Comparison of ENCODE assay signal across 1 cellular context in the genomic region with DNA sequence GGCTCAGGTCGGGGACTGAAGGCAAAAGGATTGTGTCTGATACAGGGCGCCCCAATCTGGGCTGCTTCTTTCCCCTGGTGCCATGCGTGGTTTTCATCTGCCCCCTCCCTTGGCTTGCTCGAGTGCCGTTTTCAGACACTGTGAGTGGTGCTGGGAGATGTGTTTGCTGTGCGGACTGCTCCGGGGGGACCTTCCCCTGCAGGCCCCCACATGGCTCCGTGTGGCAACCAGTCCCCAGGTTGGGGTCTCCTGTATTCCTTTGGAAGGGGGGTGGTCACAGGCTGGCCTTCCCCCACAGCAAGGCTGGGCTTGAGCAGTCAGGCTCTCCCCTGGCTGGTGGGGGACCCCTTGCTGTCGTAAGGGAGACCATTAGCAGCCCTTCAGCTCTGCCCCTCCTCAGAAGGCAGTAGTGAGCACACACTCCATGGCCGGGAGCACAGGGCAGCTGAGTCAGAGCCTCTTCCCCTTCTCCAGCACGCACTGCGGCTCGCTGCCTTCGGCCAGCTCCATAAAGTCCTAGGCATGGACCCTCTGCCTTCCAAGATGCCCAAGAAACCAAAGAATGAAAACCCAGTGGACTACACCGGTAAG.
TF ChIP-seq lines count a peak whose summit lies in the region.

No MANE protein-coding gene starts in this region.

TF ChIP-seq in GM23338, 12 proteins besides CTCF, POLR2A, EP300 and RAD21:
- TF ChIP-seq EZH2phosphoT487 (IDR thresholded peaks at IDR 0.05; ENCODE audit: unreplicated experiment) (no peak), ZNF331 (CRISPR knock-in tag; IDR thresholded peaks at IDR 0.05; ENCODE audit: low read depth) (no peak), STAT1 (IDR thresholded peaks at IDR 0.05; ENCODE audit: unreplicated experiment) (no peak), CREB1 (CRISPR knock-in tag; IDR thresholded peaks at IDR 0.05; ENCODE audit: low read depth) (no peak), NANOG (IDR thresholded peaks at IDR 0.05; ENCODE audit: borderline replicate concordance) (no peak), POLR2AphosphoS5 (IDR thresholded peaks at IDR 0.05; ENCODE audit: low read depth) (no peak; the same call in 1 of the 2 replicates), EZH2 (IDR thresholded peaks at IDR 0.05; ENCODE audit: low read depth, unreplicated experiment) (no peak), ZNF114 (CRISPR knock-in tag; IDR thresholded peaks at IDR 0.05) (no peak), JUNB (IDR thresholded peaks at IDR 0.05; ENCODE audit: unreplicated experiment) (no peak)
- TF ChIP-seq, protein P1, sequence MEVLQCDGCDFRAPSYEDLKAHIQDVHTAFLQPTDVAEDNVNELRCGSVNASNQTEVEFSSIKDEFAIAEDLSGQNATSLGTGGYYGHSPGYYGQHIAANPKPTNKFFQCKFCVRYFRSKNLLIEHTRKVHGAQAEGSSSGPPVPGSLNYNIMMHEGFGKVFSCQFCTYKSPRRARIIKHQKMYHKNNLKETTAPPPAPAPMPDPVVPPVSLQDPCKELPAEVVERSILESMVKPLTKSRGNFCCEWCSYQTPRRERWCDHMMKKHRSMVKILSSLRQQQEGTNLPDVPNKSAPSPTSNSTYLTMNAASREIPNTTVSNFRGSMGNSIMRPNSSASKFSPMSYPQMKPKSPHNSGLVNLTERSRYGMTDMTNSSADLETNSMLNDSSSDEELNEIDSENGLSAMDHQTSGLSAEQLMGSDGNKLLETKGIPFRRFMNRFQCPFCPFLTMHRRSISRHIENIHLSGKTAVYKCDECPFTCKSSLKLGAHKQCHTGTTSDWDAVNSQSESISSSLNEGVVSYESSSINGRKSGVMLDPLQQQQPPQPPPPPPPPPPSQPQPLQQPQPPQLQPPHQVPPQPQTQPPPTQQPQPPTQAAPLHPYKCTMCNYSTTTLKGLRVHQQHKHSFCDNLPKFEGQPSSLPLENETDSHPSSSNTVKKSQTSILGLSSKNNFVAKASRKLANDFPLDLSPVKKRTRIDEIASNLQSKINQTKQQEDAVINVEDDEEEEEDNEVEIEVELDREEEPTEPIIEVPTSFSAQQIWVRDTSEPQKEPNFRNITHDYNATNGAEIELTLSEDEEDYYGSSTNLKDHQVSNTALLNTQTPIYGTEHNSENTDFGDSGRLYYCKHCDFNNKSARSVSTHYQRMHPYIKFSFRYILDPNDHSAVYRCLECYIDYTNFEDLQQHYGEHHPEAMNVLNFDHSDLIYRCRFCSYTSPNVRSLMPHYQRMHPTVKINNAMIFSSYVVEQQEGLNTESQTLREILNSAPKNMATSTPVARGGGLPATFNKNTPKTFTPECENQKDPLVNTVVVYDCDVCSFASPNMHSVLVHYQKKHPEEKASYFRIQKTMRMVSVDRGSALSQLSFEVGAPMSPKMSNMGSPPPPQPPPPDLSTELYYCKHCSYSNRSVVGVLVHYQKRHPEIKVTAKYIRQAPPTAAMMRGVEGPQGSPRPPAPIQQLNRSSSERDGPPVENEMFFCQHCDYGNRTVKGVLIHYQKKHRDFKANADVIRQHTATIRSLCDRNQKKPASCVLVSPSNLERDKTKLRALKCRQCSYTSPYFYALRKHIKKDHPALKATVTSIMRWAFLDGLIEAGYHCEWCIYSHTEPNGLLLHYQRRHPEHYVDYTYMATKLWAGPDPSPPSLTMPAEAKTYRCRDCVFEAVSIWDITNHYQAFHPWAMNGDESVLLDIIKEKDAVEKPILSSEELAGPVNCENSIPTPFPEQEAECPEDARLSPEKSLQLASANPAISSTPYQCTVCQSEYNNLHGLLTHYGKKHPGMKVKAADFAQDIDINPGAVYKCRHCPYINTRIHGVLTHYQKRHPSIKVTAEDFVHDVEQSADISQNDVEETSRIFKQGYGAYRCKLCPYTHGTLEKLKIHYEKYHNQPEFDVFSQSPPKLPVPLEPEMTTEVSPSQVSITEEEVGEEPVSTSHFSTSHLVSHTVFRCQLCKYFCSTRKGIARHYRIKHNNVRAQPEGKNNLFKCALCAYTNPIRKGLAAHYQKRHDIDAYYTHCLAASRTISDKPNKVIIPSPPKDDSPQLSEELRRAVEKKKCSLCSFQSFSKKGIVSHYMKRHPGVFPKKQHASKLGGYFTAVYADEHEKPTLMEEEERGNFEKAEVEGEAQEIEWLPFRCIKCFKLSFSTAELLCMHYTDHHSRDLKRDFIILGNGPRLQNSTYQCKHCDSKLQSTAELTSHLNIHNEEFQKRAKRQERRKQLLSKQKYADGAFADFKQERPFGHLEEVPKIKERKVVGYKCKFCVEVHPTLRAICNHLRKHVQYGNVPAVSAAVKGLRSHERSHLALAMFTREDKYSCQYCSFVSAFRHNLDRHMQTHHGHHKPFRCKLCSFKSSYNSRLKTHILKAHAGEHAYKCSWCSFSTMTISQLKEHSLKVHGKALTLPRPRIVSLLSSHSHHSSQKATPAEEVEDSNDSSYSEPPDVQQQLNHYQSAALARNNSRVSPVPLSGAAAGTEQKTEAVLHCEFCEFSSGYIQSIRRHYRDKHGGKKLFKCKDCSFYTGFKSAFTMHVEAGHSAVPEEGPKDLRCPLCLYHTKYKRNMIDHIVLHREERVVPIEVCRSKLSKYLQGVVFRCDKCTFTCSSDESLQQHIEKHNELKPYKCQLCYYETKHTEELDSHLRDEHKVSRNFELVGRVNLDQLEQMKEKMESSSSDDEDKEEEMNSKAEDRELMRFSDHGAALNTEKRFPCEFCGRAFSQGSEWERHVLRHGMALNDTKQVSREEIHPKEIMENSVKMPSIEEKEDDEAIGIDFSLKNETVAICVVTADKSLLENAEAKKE (CRISPR knock-in tag; IDR thresholded peaks at IDR 0.05), result no peak
- TF ChIP-seq, protein P2, sequence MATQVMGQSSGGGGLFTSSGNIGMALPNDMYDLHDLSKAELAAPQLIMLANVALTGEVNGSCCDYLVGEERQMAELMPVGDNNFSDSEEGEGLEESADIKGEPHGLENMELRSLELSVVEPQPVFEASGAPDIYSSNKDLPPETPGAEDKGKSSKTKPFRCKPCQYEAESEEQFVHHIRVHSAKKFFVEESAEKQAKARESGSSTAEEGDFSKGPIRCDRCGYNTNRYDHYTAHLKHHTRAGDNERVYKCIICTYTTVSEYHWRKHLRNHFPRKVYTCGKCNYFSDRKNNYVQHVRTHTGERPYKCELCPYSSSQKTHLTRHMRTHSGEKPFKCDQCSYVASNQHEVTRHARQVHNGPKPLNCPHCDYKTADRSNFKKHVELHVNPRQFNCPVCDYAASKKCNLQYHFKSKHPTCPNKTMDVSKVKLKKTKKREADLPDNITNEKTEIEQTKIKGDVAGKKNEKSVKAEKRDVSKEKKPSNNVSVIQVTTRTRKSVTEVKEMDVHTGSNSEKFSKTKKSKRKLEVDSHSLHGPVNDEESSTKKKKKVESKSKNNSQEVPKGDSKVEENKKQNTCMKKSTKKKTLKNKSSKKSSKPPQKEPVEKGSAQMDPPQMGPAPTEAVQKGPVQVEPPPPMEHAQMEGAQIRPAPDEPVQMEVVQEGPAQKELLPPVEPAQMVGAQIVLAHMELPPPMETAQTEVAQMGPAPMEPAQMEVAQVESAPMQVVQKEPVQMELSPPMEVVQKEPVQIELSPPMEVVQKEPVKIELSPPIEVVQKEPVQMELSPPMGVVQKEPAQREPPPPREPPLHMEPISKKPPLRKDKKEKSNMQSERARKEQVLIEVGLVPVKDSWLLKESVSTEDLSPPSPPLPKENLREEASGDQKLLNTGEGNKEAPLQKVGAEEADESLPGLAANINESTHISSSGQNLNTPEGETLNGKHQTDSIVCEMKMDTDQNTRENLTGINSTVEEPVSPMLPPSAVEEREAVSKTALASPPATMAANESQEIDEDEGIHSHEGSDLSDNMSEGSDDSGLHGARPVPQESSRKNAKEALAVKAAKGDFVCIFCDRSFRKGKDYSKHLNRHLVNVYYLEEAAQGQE (IDR thresholded peaks at IDR 0.05; ENCODE audit: unreplicated experiment), result no peak
- TF ChIP-seq, protein P3, sequence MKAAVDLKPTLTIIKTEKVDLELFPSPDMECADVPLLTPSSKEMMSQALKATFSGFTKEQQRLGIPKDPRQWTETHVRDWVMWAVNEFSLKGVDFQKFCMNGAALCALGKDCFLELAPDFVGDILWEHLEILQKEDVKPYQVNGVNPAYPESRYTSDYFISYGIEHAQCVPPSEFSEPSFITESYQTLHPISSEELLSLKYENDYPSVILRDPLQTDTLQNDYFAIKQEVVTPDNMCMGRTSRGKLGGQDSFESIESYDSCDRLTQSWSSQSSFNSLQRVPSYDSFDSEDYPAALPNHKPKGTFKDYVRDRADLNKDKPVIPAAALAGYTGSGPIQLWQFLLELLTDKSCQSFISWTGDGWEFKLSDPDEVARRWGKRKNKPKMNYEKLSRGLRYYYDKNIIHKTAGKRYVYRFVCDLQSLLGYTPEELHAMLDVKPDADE (IDR thresholded peaks at IDR 0.05), result no peak
